11 cellular contexts compared by ENCODE assay signal in the genomic region with DNA sequence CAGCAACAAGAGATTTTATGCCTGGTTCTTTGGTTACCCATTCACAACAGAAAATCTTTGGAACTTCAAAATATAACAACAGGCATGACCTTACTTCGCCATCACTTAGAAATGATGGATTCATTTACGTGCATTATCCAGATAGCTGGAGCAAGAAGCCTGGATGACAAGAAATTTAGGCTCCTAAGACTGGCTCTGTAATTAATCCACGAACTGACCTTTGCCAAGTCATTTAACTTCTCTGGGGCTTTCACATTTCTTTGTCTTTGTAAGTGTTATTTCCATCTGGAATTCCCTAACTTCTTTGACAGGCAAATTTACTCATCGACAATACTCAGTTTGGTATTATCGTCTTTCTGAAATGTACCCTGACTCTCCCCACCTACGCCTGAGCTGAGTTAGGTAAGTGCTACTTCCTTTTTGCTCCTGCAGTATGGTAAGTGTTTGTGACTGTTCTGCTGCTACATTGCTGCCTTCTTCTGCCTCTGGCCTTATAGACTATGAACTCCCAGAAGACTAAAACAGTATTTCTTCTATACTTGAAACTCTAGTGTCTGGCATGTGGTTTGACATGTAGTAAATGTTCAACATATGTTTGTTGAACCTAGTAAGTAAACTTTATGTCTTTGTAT. TPM values are rescaled to one million over a fixed set of nuclear protein-coding genes. Genes with fewer than 3 reads are reported as not detected.
DNase-seq lines count a peak whose midpoint lies in the region; ATAC-seq, FAIRE-seq and TF ChIP-seq lines count a peak whose summit lies in the region.
"Had no signal": no experiment of that assay in that cellular context is flagged by ENCODE, and none has a peak within 500 bp of the region (broad histone marks: within the 10 kb centered on the region; RNA-seq: fewer than 3 reads in every experiment).

No MANE protein-coding gene starts in this region.

- H3K27ac ChIP-seq in gastrocnemius medialis = no peak overlapping the region

- intact Hi-C loops in gastrocnemius medialis (cut with DNase I; ENCODE audit: low total_unique reads) = no loop called here

- H3K4me1 Mint-ChIP-seq in central memory CD8-positive, alpha-beta T cell = peaks cover 31% of the 10 kb centered on the region

- ATAC-seq in GM19467 (IDR thresholded peaks at IDR 0.05; ENCODE audit: unreplicated experiment) (peak; percentile 95), HG03196 (IDR thresholded peaks at IDR 0.05; ENCODE audit: unreplicated experiment) (peak; percentile 92), gastrocnemius medialis (no peak)
- peak; percentile 84 for ATAC-seq in central memory CD8-positive, alpha-beta T cell (replicated peaks; ENCODE audit: extremely low read depth, poor library complexity, severe bottlenecking)

- DNase-seq in GM12892 (ENCODE audit: insufficient read length) (no peak), gastrocnemius medialis (no peak), NCI-H345 treated with DMSO at 0.1 percent for 48 hours (lab: John Stamatoyannopoulos, UW; ENCODE audit: unreplicated experiment) (no peak), NCI-H69 (lab: John Stamatoyannopoulos, UW) (no peak), NCI-H1092 (lab: John Stamatoyannopoulos, UW) (no peak)
- no peak for DNase-seq in central memory CD8-positive, alpha-beta T cell (ENCODE audit: low spot score in 2 of 2)
- DNase-seq: EL, NCI-H526 had no signal

- H3K4me3 Mint-ChIP-seq in central memory CD8-positive, alpha-beta T cell = peak overlapping the region; percentile 48
- H3K4me3 Mint-ChIP-seq: brain had no signal

- in situ Hi-C loops in gastrocnemius medialis (cut with MboI; ENCODE audit: low sequenced_read_pairs in 4 of 4) = no loop called here

- no peaks in the 10 kb centered on the region for H3K27me3 Mint-ChIP-seq in central memory CD8-positive, alpha-beta T cell
- H3K27me3 Mint-ChIP-seq: brain had no signal

- peak overlapping the region; percentile 75 for H3K27ac Mint-ChIP-seq in central memory CD8-positive, alpha-beta T cell (ENCODE audit: low read depth)
- H3K27ac Mint-ChIP-seq: brain had no signal

- peak; percentile 98 for FAIRE-seq in GM12892 (lab: Jason Lieb, UNC)

- H3K27me3 ChIP-seq in gastrocnemius medialis = no peaks in the 10 kb centered on the region

- H3K36me3 ChIP-seq in gastrocnemius medialis = no peaks in the 10 kb centered on the region

- TF ChIP-seq POLR2A in GM12892 (IDR thresholded peaks at IDR 0.05; ENCODE audit: low read depth, low read length) (peak; percentile 89), gastrocnemius medialis (IDR thresholded peaks at IDR 0.05) (no peak)

- no peak for TF ChIP-seq CTCF in gastrocnemius medialis (IDR thresholded peaks at IDR 0.05 in 4 of 5, conservative IDR thresholded peaks at IDR 0.05 in 1 of 5)

- no peak overlapping the region for H3K4me3 ChIP-seq in gastrocnemius medialis

- no peaks in the 10 kb centered on the region for H3K9me3 ChIP-seq in gastrocnemius medialis

- no peaks in the 10 kb centered on the region for H3K9me3 Mint-ChIP-seq in central memory CD8-positive, alpha-beta T cell
- H3K9me3 Mint-ChIP-seq: brain had no signal

- H3K36me3 Mint-ChIP-seq in central memory CD8-positive, alpha-beta T cell (ENCODE audit: insufficient read depth) = peaks cover 2% of the 10 kb centered on the region
- H3K36me3 Mint-ChIP-seq: brain had no signal

- H3K4me1 ChIP-seq in gastrocnemius medialis = no peaks in the 10 kb centered on the region

RNA-seq across cellular contexts. Expression of a gene that starts 5.5 kb away (rescaled TPM):
- polyA plus RNA-seq in GM12892 (2012; ENCODE audit: missing spikeins) = 76.6 TPM
- total RNA-seq in gastrocnemius medialis = 10 to 100 TPM in 3 of 4 donors, 1 to 10 TPM in 1; 6.3 to 11.6 (median 10.6) TPM

Comparison
In these comparisons a context has a peak if more than half of its experiments do, and no peak if none do; other contexts are left out.
1. ATAC-seq: peak in GM19467 (single experiment), HG03196 (single experiment) and central memory CD8-positive, alpha-beta T cell (single experiment); none in gastrocnemius medialis (0 of 2).